Comparison of ENCODE assay signal across 16 cellular contexts in genomic region chr5:146233441-146233840, GRCh38. TPM values are rescaled to one million over a fixed set of nuclear protein-coding genes. Genes with fewer than 3 reads are reported as not detected.
DNase-seq lines count a peak whose midpoint lies in the region; ATAC-seq and TF ChIP-seq lines count a peak whose summit lies in the region.
"Had no signal": no experiment of that assay in that cellular context is flagged by ENCODE, and none has a peak within 500 bp of the region (broad histone marks: within the 10 kb centered on the region; RNA-seq: fewer than 3 reads in every experiment).

No MANE protein-coding gene starts in this region.

- H3K27me3 ChIP-seq in body of pancreas (no peaks in the 10 kb centered on the region), upper lobe of right lung (no peaks in the 10 kb centered on the region)

- in situ Hi-C loops in G401 (cut with HindIII; ENCODE audit: low sequenced_read_pairs), result no loop called here

- H3K4me3 ChIP-seq in body of pancreas (no peak overlapping the region), upper lobe of right lung (no peak overlapping the region)
- H3K4me3 ChIP-seq: GM23248 had no signal

- H3K27me3 Mint-ChIP-seq in WTC11 (ENCODE audit: low read depth), result no peaks in the 10 kb centered on the region
- H3K27me3 Mint-ChIP-seq: CD4-positive, alpha-beta memory T cell had no signal

- H3K27ac ChIP-seq in body of pancreas, result no peak overlapping the region
- no peak overlapping the region for H3K27ac ChIP-seq in upper lobe of right lung
- H3K27ac ChIP-seq: GM23248 had no signal

- peaks cover 61% of the 10 kb centered on the region for H3K36me3 Mint-ChIP-seq in WTC11

- H3K27ac Mint-ChIP-seq in WTC11, result no peak overlapping the region
- H3K27ac Mint-ChIP-seq: CD4-positive, alpha-beta memory T cell had no signal

- WGBS in body of pancreas, 2 donors, result 39 to 48% methylated on average over 4 to 5 of the region's 5 CpGs

- H3K4me1 ChIP-seq in body of pancreas, result peaks cover 14% of the 10 kb centered on the region
- H3K4me1 ChIP-seq in upper lobe of right lung, result no peaks in the 10 kb centered on the region

- TF ChIP-seq CTCF in body of pancreas (IDR thresholded peaks at IDR 0.05) (no peak), upper lobe of right lung (IDR thresholded peaks at IDR 0.05) (no peak), WTC11 (IDR thresholded peaks at IDR 0.05) (no peak)

- H3K9me3 ChIP-seq in body of pancreas (no peaks in the 10 kb centered on the region), upper lobe of right lung (no peaks in the 10 kb centered on the region)

- intact Hi-C loops in body of pancreas (cut with DNase I) (no loop called here), left cardiac atrium (cut with DNase I) (no loop called here), upper lobe of right lung (cut with DNase I) (no loop called here)

- H3K9me3 Mint-ChIP-seq in WTC11, result no peaks in the 10 kb centered on the region
- H3K9me3 Mint-ChIP-seq: CD4-positive, alpha-beta memory T cell had no signal

- H3K4me1 Mint-ChIP-seq in WTC11, result no peaks in the 10 kb centered on the region
- H3K4me1 Mint-ChIP-seq: CD4-positive, alpha-beta memory T cell had no signal

- no peak overlapping the region for H3K4me3 Mint-ChIP-seq in WTC11
- H3K4me3 Mint-ChIP-seq: CD4-positive, alpha-beta memory T cell had no signal

- CTCF ChIA-PET in WTC11 (lab: Charles Lee), result no interaction called here

- ATAC-seq in body of pancreas (peak; percentile 65), left cardiac atrium (peak; percentile 85 to 92), upper lobe of right lung (no peak), WTC11 (no peak), HG02571 (IDR thresholded peaks at IDR 0.05; ENCODE audit: unreplicated experiment) (no peak), GM21360 (IDR thresholded peaks at IDR 0.05; ENCODE audit: unreplicated experiment) (no peak)

- no peak for TF ChIP-seq POLR2A in body of pancreas (IDR thresholded peaks at IDR 0.05)

- peak; percentile 32 for DNase-seq in G401 (ENCODE audit: low spot score)
- DNase-seq in body of pancreas, result peak; percentile 41 to 65 (median 64)
- no peak for DNase-seq in left cardiac atrium
- DNase-seq in pons (ENCODE audit: low spot score), result peak; percentile 9
- no peak for DNase-seq in upper lobe of right lung
- DNase-seq in WTC11 (ENCODE audit: low spot score), result no peak
- DNase-seq: Calu3; CD4-positive, alpha-beta memory T cell; GM23248; HCEC 1CT; MV-4-11; NCI-H1417 treated with DMSO at 0.1 percent for 48 hours; NCI-H2029 treated with DMSO at 0.1 percent for 48 hours; NCI-H524 had no signal

- POLR2A ChIA-PET in WTC11 (lab: Charles Lee), result no interaction called here

- H3K36me3 ChIP-seq in body of pancreas (replicated peaks in 1 of 2; ENCODE audit: insufficient read depth in 1 of 2, low read depth in 2 of 2), result peaks cover 3 to 24% of the 10 kb centered on the region in 2 donors
- H3K36me3 ChIP-seq in upper lobe of right lung, result peaks cover 97% of the 10 kb centered on the region

TF ChIP-seq in WTC11, 78 proteins besides CTCF, POLR2A, EP300 and RAD21 (continues in another document):
- TF ChIP-seq ZNF396 (CRISPR knock-in tag; IDR thresholded peaks at IDR 0.05; ENCODE audit: borderline replicate concordance), result no peak
- TF ChIP-seq ELF4 (CRISPR knock-in tag; IDR thresholded peaks at IDR 0.05; ENCODE audit: low read depth), result no peak
- no peak for TF ChIP-seq FOXP4 (CRISPR knock-in tag; IDR thresholded peaks at IDR 0.05)
- no peak for TF ChIP-seq CDX4 (CRISPR knock-in tag; IDR thresholded peaks at IDR 0.05; ENCODE audit: borderline replicate concordance)
- TF ChIP-seq ZMAT4 (CRISPR knock-in tag; IDR thresholded peaks at IDR 0.05), result no peak
- TF ChIP-seq ZNF423 (CRISPR knock-in tag; IDR thresholded peaks at IDR 0.05), result no peak
- no peak for TF ChIP-seq ZNF671 (CRISPR knock-in tag; IDR thresholded peaks at IDR 0.05)
- TF ChIP-seq PREB (CRISPR knock-in tag; IDR thresholded peaks at IDR 0.05; ENCODE audit: borderline replicate concordance), result no peak
- TF ChIP-seq STAT6 (CRISPR knock-in tag; conservative IDR thresholded peaks at IDR 0.05; ENCODE audit: low read depth), result no peak
- no peak for TF ChIP-seq ZNF317 (CRISPR knock-in tag; IDR thresholded peaks at IDR 0.05; ENCODE audit: borderline replicate concordance, low read depth)
- no peak for TF ChIP-seq ZBTB43 (CRISPR knock-in tag; IDR thresholded peaks at IDR 0.05)
- no peak for TF ChIP-seq ZNF219 (CRISPR knock-in tag; IDR thresholded peaks at IDR 0.05; ENCODE audit: borderline replicate concordance)
- TF ChIP-seq ATF1 (CRISPR knock-in tag; IDR thresholded peaks at IDR 0.05), result no peak

RNA-seq across cellular contexts. Expression of gene RBM27, which starts 30.0 kb away (rescaled TPM):
- total RNA-seq in G401 (2014; rRNA removed; shearing (Covaris generic)), result 37.2 and 45.2 TPM in 2 replicates
- total RNA-seq in body of pancreas, result 1 to 10 TPM; 8.6 to 8.9 TPM
- total RNA-seq in left cardiac atrium, result 10 to 100 TPM; 12.5 to 13.7 TPM
- total RNA-seq in upper lobe of right lung, result 17.7 TPM
- 29.4 to 32.6 TPM (median 29.8 TPM) in 3 replicates for total RNA-seq in WTC11 (2021)

RNA-seq across cellular contexts. Expression of gene LARS1, which starts 51.0 kb away (rescaled TPM):
- 64.7 and 81.5 TPM in 2 replicates for total RNA-seq in G401 (2014; rRNA removed; shearing (Covaris generic))
- total RNA-seq in body of pancreas (10 to 100 TPM; 50.8 to 55.0 TPM), left cardiac atrium (100 to 1,000 TPM in 1 of 2 donors, 10 to 100 TPM in 1; 76.4 to 106 TPM), upper lobe of right lung (80.0 TPM), WTC11 (2021) (248 to 270 TPM (median 264 TPM) in 3 replicates)

Comparison
In these comparisons a context has a peak if more than half of its experiments do, and no peak if none do; other contexts are left out.
1. DNase-seq: peak in G401 (single experiment), body of pancreas (4 of 4) and pons (single experiment); none in left cardiac atrium (single experiment), upper lobe of right lung (single experiment) and WTC11 (single experiment).
2. ATAC-seq: peak in body of pancreas (single experiment) and left cardiac atrium (2 of 2); none in upper lobe of right lung (single experiment), WTC11 (single experiment), HG02571 (single experiment) and GM21360 (single experiment).